In the genomic region with DNA sequence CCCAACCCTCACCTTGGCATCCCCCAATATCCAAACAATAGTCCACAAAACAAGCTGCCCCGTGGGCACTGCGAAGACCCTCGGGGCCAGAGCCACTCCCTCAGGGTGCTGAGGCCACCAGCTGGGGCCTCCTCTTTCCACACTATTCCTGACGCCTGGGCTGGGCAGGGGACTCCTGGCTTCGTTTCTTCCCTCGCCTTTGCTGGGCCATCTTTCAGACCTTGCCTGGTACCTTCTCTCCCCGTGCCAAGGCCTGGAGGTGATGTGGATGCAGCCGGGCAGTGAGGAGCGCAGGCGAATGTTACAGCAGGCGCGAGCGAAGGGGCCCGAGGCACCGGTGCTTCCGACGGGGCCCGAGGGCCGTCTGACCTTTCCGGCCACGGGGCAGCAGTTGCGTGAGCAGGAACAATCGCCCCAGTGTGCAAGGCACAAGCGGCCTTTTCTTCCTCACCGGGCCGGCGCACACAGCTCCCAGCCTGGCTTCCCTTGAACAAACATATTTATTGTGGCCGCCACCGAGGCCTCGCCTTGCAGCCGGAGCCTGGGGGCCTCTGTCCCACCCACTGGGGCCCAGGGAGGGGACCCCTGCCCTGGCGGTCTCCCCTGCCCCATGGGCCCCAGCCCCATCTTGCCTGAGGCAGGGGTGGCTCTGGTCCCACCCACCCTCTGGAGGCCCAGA, we compare ENCODE assay signal across 1 cellular context.
TF ChIP-seq lines count a peak whose summit lies in the region.

No MANE protein-coding gene starts in this region.

TF ChIP-seq in HepG2, 621 proteins besides CTCF, POLR2A, EP300 and RAD21 (continued from another document and continues in another):
- TF ChIP-seq ZNF839 (CRISPR knock-in tag; IDR thresholded peaks at IDR 0.05; ENCODE audit: borderline replicate concordance): 0 out of 2 replicates have a peak, but pooled peaks have one; percentile 32
- TF ChIP-seq ZNF572 (CRISPR knock-in tag; IDR thresholded peaks at IDR 0.05): no peak
- no peak for TF ChIP-seq ZNF556 (CRISPR knock-in tag; IDR thresholded peaks at IDR 0.05; ENCODE audit: borderline replicate concordance)
- TF ChIP-seq HDAC1 (CRISPR knock-in tag; IDR thresholded peaks at IDR 0.05): peak; percentile 90
- TF ChIP-seq, protein P1, sequence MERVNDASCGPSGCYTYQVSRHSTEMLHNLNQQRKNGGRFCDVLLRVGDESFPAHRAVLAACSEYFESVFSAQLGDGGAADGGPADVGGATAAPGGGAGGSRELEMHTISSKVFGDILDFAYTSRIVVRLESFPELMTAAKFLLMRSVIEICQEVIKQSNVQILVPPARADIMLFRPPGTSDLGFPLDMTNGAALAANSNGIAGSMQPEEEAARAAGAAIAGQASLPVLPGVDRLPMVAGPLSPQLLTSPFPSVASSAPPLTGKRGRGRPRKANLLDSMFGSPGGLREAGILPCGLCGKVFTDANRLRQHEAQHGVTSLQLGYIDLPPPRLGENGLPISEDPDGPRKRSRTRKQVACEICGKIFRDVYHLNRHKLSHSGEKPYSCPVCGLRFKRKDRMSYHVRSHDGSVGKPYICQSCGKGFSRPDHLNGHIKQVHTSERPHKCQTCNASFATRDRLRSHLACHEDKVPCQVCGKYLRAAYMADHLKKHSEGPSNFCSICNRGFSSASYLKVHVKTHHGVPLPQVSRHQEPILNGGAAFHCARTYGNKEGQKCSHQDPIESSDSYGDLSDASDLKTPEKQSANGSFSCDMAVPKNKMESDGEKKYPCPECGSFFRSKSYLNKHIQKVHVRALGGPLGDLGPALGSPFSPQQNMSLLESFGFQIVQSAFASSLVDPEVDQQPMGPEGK (CRISPR knock-in tag; IDR thresholded peaks at IDR 0.05): peak; percentile 98
- TF ChIP-seq JUNB (CRISPR knock-in tag; IDR thresholded peaks at IDR 0.05; ENCODE audit: borderline replicate concordance): no peak
- TF ChIP-seq DRAP1 (CRISPR knock-in tag; IDR thresholded peaks at IDR 0.05): peak; percentile 62; the same call in 1 of the 2 replicates
- TF ChIP-seq ZNF337 (CRISPR knock-in tag; IDR thresholded peaks at IDR 0.05; ENCODE audit: borderline replicate concordance, low read depth): no peak
- TF ChIP-seq ZNF251 (CRISPR knock-in tag; IDR thresholded peaks at IDR 0.05): no peak
- TF ChIP-seq, protein P2, sequence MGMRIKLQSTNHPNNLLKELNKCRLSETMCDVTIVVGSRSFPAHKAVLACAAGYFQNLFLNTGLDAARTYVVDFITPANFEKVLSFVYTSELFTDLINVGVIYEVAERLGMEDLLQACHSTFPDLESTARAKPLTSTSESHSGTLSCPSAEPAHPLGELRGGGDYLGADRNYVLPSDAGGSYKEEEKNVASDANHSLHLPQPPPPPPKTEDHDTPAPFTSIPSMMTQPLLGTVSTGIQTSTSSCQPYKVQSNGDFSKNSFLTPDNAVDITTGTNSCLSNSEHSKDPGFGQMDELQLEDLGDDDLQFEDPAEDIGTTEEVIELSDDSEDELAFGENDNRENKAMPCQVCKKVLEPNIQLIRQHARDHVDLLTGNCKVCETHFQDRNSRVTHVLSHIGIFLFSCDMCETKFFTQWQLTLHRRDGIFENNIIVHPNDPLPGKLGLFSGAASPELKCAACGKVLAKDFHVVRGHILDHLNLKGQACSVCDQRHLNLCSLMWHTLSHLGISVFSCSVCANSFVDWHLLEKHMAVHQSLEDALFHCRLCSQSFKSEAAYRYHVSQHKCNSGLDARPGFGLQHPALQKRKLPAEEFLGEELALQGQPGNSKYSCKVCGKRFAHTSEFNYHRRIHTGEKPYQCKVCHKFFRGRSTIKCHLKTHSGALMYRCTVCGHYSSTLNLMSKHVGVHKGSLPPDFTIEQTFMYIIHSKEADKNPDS (CRISPR knock-in tag; IDR thresholded peaks at IDR 0.05): no peak
- peak; percentile 81 for TF ChIP-seq ZBED4 (CRISPR knock-in tag; IDR thresholded peaks at IDR 0.05; ENCODE audit: borderline replicate concordance)
- TF ChIP-seq, protein P3, sequence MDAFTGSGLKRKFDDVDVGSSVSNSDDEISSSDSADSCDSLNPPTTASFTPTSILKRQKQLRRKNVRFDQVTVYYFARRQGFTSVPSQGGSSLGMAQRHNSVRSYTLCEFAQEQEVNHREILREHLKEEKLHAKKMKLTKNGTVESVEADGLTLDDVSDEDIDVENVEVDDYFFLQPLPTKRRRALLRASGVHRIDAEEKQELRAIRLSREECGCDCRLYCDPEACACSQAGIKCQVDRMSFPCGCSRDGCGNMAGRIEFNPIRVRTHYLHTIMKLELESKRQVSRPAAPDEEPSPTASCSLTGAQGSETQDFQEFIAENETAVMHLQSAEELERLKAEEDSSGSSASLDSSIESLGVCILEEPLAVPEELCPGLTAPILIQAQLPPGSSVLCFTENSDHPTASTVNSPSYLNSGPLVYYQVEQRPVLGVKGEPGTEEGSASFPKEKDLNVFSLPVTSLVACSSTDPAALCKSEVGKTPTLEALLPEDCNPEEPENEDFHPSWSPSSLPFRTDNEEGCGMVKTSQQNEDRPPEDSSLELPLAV (CRISPR knock-in tag; conservative IDR thresholded peaks at IDR 0.05; ENCODE audit: low read depth): no peak
- TF ChIP-seq ZNF782 (CRISPR knock-in tag; IDR thresholded peaks at IDR 0.05; ENCODE audit: borderline replicate concordance): no peak
- TF ChIP-seq, protein P4, sequence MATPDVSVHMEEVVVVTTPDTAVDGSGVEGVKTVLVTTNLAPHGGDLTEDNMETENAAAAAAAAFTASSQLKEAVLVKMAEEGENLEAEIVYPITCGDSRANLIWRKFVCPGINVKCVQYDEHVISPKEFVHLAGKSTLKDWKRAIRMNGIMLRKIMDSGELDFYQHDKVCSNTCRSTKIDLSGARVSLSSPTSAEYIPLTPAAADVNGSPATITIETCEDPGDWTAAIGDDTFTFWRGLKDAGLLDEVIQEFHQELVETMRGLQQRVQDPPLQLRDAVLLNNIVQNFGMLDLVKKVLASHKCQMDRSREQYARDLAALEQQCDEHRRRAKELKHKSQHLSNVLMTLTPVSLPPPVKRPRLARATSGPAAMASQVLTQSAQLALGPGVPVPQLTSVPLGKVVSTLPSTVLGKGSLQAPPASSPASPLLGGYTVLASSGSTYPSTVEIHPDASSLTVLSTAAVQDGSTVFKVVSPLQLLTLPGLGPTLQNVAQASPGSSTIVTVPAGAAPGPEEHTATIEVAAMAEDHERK (CRISPR knock-in tag; IDR thresholded peaks at IDR 0.05; ENCODE audit: low read depth): no peak
- 0 out of 2 replicates have a peak, but pooled peaks have one; percentile 36 for TF ChIP-seq ZNF296 (CRISPR knock-in tag; conservative IDR thresholded peaks at IDR 0.05)
- TF ChIP-seq ZNF33B (CRISPR knock-in tag; IDR thresholded peaks at IDR 0.05): peak; percentile 69
- TF ChIP-seq ZNF431 (CRISPR knock-in tag; IDR thresholded peaks at IDR 0.05; ENCODE audit: borderline replicate concordance, low read depth): no peak; the same call in 1 of the 2 replicates
- no peak; the same call in 1 of the 2 replicates for TF ChIP-seq ZNF691 (CRISPR knock-in tag; IDR thresholded peaks at IDR 0.05; ENCODE audit: borderline replicate concordance, low read depth)
- TF ChIP-seq HMG20A (CRISPR knock-in tag; IDR thresholded peaks at IDR 0.05; ENCODE audit: borderline replicate concordance): peak; percentile 85
- no peak for TF ChIP-seq ZBTB3 (CRISPR knock-in tag; IDR thresholded peaks at IDR 0.05; ENCODE audit: borderline replicate concordance, low read depth)
- no peak for TF ChIP-seq HMGA1 (CRISPR knock-in tag; conservative IDR thresholded peaks at IDR 0.05)
- no peak for TF ChIP-seq SUZ12 (IDR thresholded peaks at IDR 0.05; ENCODE audit: low read depth, low read length)
- peak; percentile 58; the same call in 1 of the 2 replicates for TF ChIP-seq ZNF264 (CRISPR knock-in tag; IDR thresholded peaks at IDR 0.05)
- peak; percentile 90 for TF ChIP-seq SALL1 (CRISPR knock-in tag; IDR thresholded peaks at IDR 0.05)
- peak; percentile 70 for TF ChIP-seq ZMYM4 (CRISPR knock-in tag; IDR thresholded peaks at IDR 0.05)
- TF ChIP-seq CBFB (CRISPR knock-in tag; IDR thresholded peaks at IDR 0.05): peak; percentile 93
- TF ChIP-seq MATR3 (CRISPR knock-in tag; IDR thresholded peaks at IDR 0.05): no peak
- TF ChIP-seq ZNF17 (CRISPR knock-in tag; IDR thresholded peaks at IDR 0.05): no peak
- no peak; the same call in 1 of the 2 replicates for TF ChIP-seq GLI4 (CRISPR knock-in tag; IDR thresholded peaks at IDR 0.05; ENCODE audit: borderline replicate concordance)
- no peak for TF ChIP-seq ZNF816 (CRISPR knock-in tag; IDR thresholded peaks at IDR 0.05; ENCODE audit: borderline replicate concordance)
- TF ChIP-seq ZEB1 (IDR thresholded peaks at IDR 0.05; ENCODE audit: insufficient replicate concordance, low read depth): no peak
- TF ChIP-seq ZKSCAN8 (CRISPR knock-in tag; IDR thresholded peaks at IDR 0.05; ENCODE audit: borderline replicate concordance): peak; percentile 64; the same call in 1 of the 2 replicates
- no peak for TF ChIP-seq PAWR (CRISPR knock-in tag; IDR thresholded peaks at IDR 0.05; ENCODE audit: borderline replicate concordance)
- peak; percentile 78; the same call in 1 of the 2 replicates for TF ChIP-seq TEAD2 (CRISPR knock-in tag; IDR thresholded peaks at IDR 0.05)
- 0 out of 2 replicates have a peak, but pooled peaks have one; percentile 67 for TF ChIP-seq ZNF350 (CRISPR knock-in tag; IDR thresholded peaks at IDR 0.05; ENCODE audit: borderline replicate concordance, low read depth)
- no peak for TF ChIP-seq HNRNPK (IDR thresholded peaks at IDR 0.05; ENCODE audit: low read depth, low read length, poor library complexity, severe bottlenecking)
- TF ChIP-seq, protein P5, sequence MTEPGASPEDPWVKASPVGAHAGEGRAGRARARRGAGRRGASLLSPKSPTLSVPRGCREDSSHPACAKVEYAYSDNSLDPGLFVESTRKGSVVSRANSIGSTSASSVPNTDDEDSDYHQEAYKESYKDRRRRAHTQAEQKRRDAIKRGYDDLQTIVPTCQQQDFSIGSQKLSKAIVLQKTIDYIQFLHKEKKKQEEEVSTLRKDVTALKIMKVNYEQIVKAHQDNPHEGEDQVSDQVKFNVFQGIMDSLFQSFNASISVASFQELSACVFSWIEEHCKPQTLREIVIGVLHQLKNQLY (CRISPR knock-in tag; IDR thresholded peaks at IDR 0.05): peak; percentile 85
- TF ChIP-seq ZNF362 (CRISPR knock-in tag; IDR thresholded peaks at IDR 0.05; ENCODE audit: borderline replicate concordance): no peak
- TF ChIP-seq ZNF530 (CRISPR knock-in tag; IDR thresholded peaks at IDR 0.05; ENCODE audit: low read depth): no peak
- peak; percentile 59; the same call in 1 of the 2 replicates for TF ChIP-seq ZNF205 (CRISPR knock-in tag; IDR thresholded peaks at IDR 0.05)
- no peak for TF ChIP-seq SP1 (IDR thresholded peaks at IDR 0.05)
- TF ChIP-seq SP1 (CRISPR knock-in tag; IDR thresholded peaks at IDR 0.05): peak; percentile 16; the same call in 1 of the 2 replicates
- TF ChIP-seq GTF3A (CRISPR knock-in tag; conservative IDR thresholded peaks at IDR 0.05): no peak
- no peak for TF ChIP-seq ZNF619 (CRISPR knock-in tag; IDR thresholded peaks at IDR 0.05)
- TF ChIP-seq DR1 (CRISPR knock-in tag; IDR thresholded peaks at IDR 0.05): peak; percentile 71
- TF ChIP-seq PBX3 (CRISPR knock-in tag; IDR thresholded peaks at IDR 0.05; ENCODE audit: borderline replicate concordance): no peak
- TF ChIP-seq HNF4G (IDR thresholded peaks at IDR 0.05; ENCODE audit: borderline replicate concordance, low read depth, low read length): peak; percentile 62; the same call in 1 of the 2 replicates
- peak; percentile 84; the same call in 1 of the 2 replicates for TF ChIP-seq HNF4G (CRISPR knock-in tag; IDR thresholded peaks at IDR 0.05; ENCODE audit: borderline replicate concordance, low read depth)
